ENCODE assay signal across 1 cellular context in genomic region chr22:33521879-33522665, GRCh38.
TF ChIP-seq lines count a peak whose summit lies in the region.

No MANE protein-coding gene starts in this region.

TF ChIP-seq in HepG2, 621 proteins besides CTCF, POLR2A, EP300 and RAD21 (continued from another document):
- no peak for TF ChIP-seq ZBTB40 (IDR thresholded peaks at IDR 0.05)
- no peak for TF ChIP-seq ZBTB40 (CRISPR knock-in tag; IDR thresholded peaks at IDR 0.05)
- no peak for TF ChIP-seq KMT2A (CRISPR knock-in tag; IDR thresholded peaks at IDR 0.05)
- TF ChIP-seq NCOA1 (CRISPR knock-in tag; IDR thresholded peaks at IDR 0.05): no peak
